ENCODE assay signal across 8 cellular contexts in genomic region chr11:110295086-110295485, GRCh38. TPM values are rescaled to one million over a fixed set of nuclear protein-coding genes. Genes with fewer than 3 reads are reported as not detected.
DNase-seq lines count a peak whose midpoint lies in the region; ATAC-seq and TF ChIP-seq lines count a peak whose summit lies in the region.

No MANE protein-coding gene starts in this region.

- peaks cover 60% of the 10 kb centered on the region for H3K79me2 ChIP-seq in fibroblast of lung (ENCODE audit: control insufficient read depth, insufficient read depth, low read length)

- 0 out of 2 replicates have a peak, but pooled peaks cover 7% of the 10 kb centered on the region for H3K36me3 ChIP-seq in RWPE2 (ENCODE audit: low read depth)
- no peaks in the 10 kb centered on the region for H3K36me3 ChIP-seq in fibroblast of lung (ENCODE audit: control insufficient read depth, insufficient read depth, low read length)

- peak overlapping the region; percentile 94 for H3K9ac ChIP-seq in fibroblast of lung (ENCODE audit: insufficient read depth, low read length)

- peak overlapping the region; percentile 82 for H3K4me2 ChIP-seq in fibroblast of lung (ENCODE audit: extremely low read depth, insufficient read depth, low read length)

- DNase-seq in GM12864 (ENCODE audit: low read depth) (no peak), RWPE2 (ENCODE audit: low spot score) (no peak), fibroblast of lung (ENCODE audit: low read depth in 2 of 2) (no peak), putamen (ENCODE audit: low spot score) (peak; percentile 76), AG20443 (ENCODE audit: low spot score) (no peak), NCI-H187 treated with DMSO at 0.1 percent for 48 hours (lab: John Stamatoyannopoulos, UW) (no peak)

- no peaks in the 10 kb centered on the region for H3K9me3 ChIP-seq in RWPE2 (ENCODE audit: severe bottlenecking)
- no peaks in the 10 kb centered on the region for H3K9me3 ChIP-seq in fibroblast of lung (ENCODE audit: control insufficient read depth, insufficient read depth, low read depth, low read length)

- TF ChIP-seq CTCF in GM12864 (IDR thresholded peaks at IDR 0.05; ENCODE audit: low read depth, low read length, missing control alignments) (no peak), RWPE2 (IDR thresholded peaks at IDR 0.05; ENCODE audit: poor library complexity, severe bottlenecking) (no peak), fibroblast of lung (conservative IDR thresholded peaks at IDR 0.05 in 1 of 2, IDR thresholded peaks at IDR 0.05 in 1 of 2; ENCODE audit: low read depth in 1 of 2, low read length in 2 of 2) (no peak)

- peak overlapping the region; percentile 69 for H3K4me3 ChIP-seq in GM12864 (ENCODE audit: low read depth, low read length)
- H3K4me3 ChIP-seq in RWPE2 (ENCODE audit: severe bottlenecking), result peak overlapping the region; percentile 82
- H3K4me3 ChIP-seq in fibroblast of lung (replicated peaks in 1 of 4; ENCODE audit: control extremely low read depth in 1 of 4, insufficient read depth in 1 of 4, low read depth in 3 of 4, low read length in 4 of 4), result peak overlapping the region; percentile 88 to 100 (median 96)

- peak overlapping the region; percentile 89 for H3K27ac ChIP-seq in RWPE2 (ENCODE audit: poor library complexity, severe bottlenecking)
- H3K27ac ChIP-seq in fibroblast of lung (ENCODE audit: insufficient read depth, low read length), result peak overlapping the region; percentile 94

- ATAC-seq in RWPE2 (ENCODE audit: low read depth) (no peak), HG02938 (IDR thresholded peaks at IDR 0.05; ENCODE audit: unreplicated experiment) (no peak), GM21786 (IDR thresholded peaks at IDR 0.05; ENCODE audit: unreplicated experiment) (no peak)

- H3K4me1 ChIP-seq in RWPE2 (ENCODE audit: insufficient read depth, poor library complexity, severe bottlenecking) (peaks cover 38% of the 10 kb centered on the region), fibroblast of lung (ENCODE audit: control insufficient read depth, extremely low read depth, insufficient read depth, low read length) (peaks cover 4% of the 10 kb centered on the region)

- H4K20me1 ChIP-seq in fibroblast of lung (ENCODE audit: control insufficient read depth, extremely low read depth, insufficient read depth, low read length), result no peaks in the 10 kb centered on the region

- no peaks in the 10 kb centered on the region for H3K27me3 ChIP-seq in RWPE2 (ENCODE audit: insufficient read depth, poor library complexity, severe bottlenecking)
- no peaks in the 10 kb centered on the region for H3K27me3 ChIP-seq in fibroblast of lung (ENCODE audit: control insufficient read depth, insufficient read depth, low read length)

- no peak overlapping the region for H2AFZ ChIP-seq in fibroblast of lung (ENCODE audit: low read length)

RNA-seq across cellular contexts. Expression of gene RDX, which starts 1.3 kb away (rescaled TPM):
- total RNA-seq in fibroblast of lung, result 52.7 and 56.5 TPM in 2 replicates
- polyA plus RNA-seq in fibroblast of lung, result 87.0 and 93.1 TPM in 2 replicates
- polyA plus RNA-seq in fibroblast of lung (2012), result 48.6 and 52.8 TPM in 2 replicates
- 7.2 and 8.1 TPM in 2 replicates for polyA minus RNA-seq in fibroblast of lung (ENCODE audit: low replicate concordance)
